ENCODE assay signal across 10 cellular contexts in the genomic region with DNA sequence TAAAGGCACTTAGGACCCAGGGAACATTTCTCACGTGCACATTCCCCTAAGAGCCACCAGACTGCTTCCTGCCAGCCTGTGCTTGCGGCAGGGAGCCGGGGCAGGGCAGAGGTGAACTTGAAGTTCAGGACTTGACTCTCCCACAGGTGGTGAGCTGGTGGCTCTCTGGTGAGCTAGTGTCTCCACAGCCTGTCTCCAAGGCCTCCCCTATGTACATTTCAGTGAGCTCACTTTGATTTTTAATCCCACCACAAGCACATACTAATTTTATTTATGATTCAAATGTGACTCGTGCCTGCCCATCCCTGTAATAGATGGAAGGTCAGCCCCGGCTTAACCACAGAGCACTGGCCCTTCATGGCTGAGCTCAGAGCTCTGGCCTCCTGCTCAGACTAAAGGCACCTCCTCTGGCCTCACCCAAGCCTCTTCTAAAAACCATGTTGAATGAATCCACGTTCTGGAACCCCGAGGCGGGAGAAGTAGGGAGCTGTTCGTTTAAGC. TPM values are rescaled to one million over a fixed set of nuclear protein-coding genes. Genes with fewer than 3 reads are reported as not detected.
A peak's percentile ranks its signal among the peaks of the same experiment; 100 is the strongest.
DNase-seq lines count a peak whose midpoint lies in the region; ATAC-seq and TF ChIP-seq lines count a peak whose summit lies in the region.
"Had no signal": no experiment of that assay in that cellular context is flagged by ENCODE, and none has a peak within 500 bp of the region (broad histone marks: within the 10 kb centered on the region; RNA-seq: fewer than 3 reads in every experiment).

No MANE protein-coding gene starts in this region.

- DNase-seq in GM23338 (ENCODE audit: low spot score) (no peak), T-helper 17 cell (no peak), left ventricle myocardium superior (no peak), sciatic nerve (ENCODE audit: low spot score) (no peak), body of pancreas (no peak), omental fat pad (ENCODE audit: low spot score) (no peak)
- DNase-seq in stimulated activated effector memory CD8-positive, alpha-beta T cell treated with anti-CD3 and anti-CD28 coated beads, Interleukin-12 subunit alpha, Interleukin-12 subunit beta, amount 100 ng/mL, for 72 hours (ENCODE audit: low spot score in 2 of 2), result no peak
- DNase-seq: colonic mucosa, NCI-H146, WERI-Rb-1 had no signal

- H3K27me3 Mint-ChIP-seq in GM23338 (ENCODE audit: insufficient read depth, low read depth, poor library complexity), result peaks cover 16% of the 10 kb centered on the region
- no peaks in the 10 kb centered on the region for H3K27me3 Mint-ChIP-seq in T-helper 17 cell

- intact Hi-C loops in left ventricle myocardium superior (cut with micrococcal nuclease), result no loop called here
- intact Hi-C loops in sciatic nerve (cut with DNase I), result no loop called here
- intact Hi-C loops in body of pancreas (cut with DNase I), result no loop called here

- no peaks in the 10 kb centered on the region; the same call in 2 of the 3 replicates for H3K9me3 Mint-ChIP-seq in GM23338
- H3K9me3 Mint-ChIP-seq in stimulated activated effector memory CD8-positive, alpha-beta T cell treated with anti-CD3 and anti-CD28 coated beads, Interleukin-12 subunit alpha, Interleukin-12 subunit beta, amount 100 ng/mL, for 72 hours, result no peaks in the 10 kb centered on the region

- H3K4me1 Mint-ChIP-seq in GM23338 (peaks cover 28% of the 10 kb centered on the region), T-helper 17 cell (peaks cover 47% of the 10 kb centered on the region)
- peaks cover 54% of the 10 kb centered on the region for H3K4me1 Mint-ChIP-seq in stimulated activated effector memory CD8-positive, alpha-beta T cell treated with anti-CD3 and anti-CD28 coated beads, Interleukin-12 subunit alpha, Interleukin-12 subunit beta, amount 100 ng/mL, for 72 hours

- H3K27me3 ChIP-seq in GM23338 (ENCODE audit: insufficient read depth) (no peaks in the 10 kb centered on the region), body of pancreas (no peaks in the 10 kb centered on the region)
- H3K27me3 ChIP-seq: colonic mucosa had no signal

- ATAC-seq in GM23338 (no peak), T-helper 17 cell (no peak), left ventricle myocardium superior (peak; percentile 17), sciatic nerve (no peak), body of pancreas (no peak), omental fat pad (ENCODE audit: low FRiP score) (no peak)
- no peak for ATAC-seq in stimulated activated effector memory CD8-positive, alpha-beta T cell treated with anti-CD3 and anti-CD28 coated beads, Interleukin-12 subunit alpha, Interleukin-12 subunit beta, amount 100 ng/mL, for 72 hours

- H3K36me3 Mint-ChIP-seq in GM23338 (ENCODE audit: low read depth), result peaks cover 35% of the 10 kb centered on the region
- H3K36me3 Mint-ChIP-seq in T-helper 17 cell (ENCODE audit: low read depth), result no peaks in the 10 kb centered on the region
- H3K36me3 Mint-ChIP-seq in stimulated activated effector memory CD8-positive, alpha-beta T cell treated with anti-CD3 and anti-CD28 coated beads, Interleukin-12 subunit alpha, Interleukin-12 subunit beta, amount 100 ng/mL, for 72 hours, result peaks cover 62% of the 10 kb centered on the region

- H3K27ac ChIP-seq in GM23338 (ENCODE audit: low read depth) (peak overlapping the region; percentile 66; the same call in 1 of the 2 replicates), body of pancreas (peak overlapping the region in 2 of 4 donors; percentile 5 to 13)
- H3K27ac ChIP-seq: colonic mucosa, WERI-Rb-1 had no signal

- H3K9me3 ChIP-seq in T-helper 17 cell (ENCODE audit: control insufficient read depth, low read length, poor library complexity, severe bottlenecking) (no peaks in the 10 kb centered on the region), body of pancreas (no peaks in the 10 kb centered on the region)
- H3K9me3 ChIP-seq: colonic mucosa had no signal

- H4K20me1 ChIP-seq in GM23338 (replicated peaks; ENCODE audit: insufficient read depth), result peaks cover 48% of the 10 kb centered on the region

- H3F3A ChIP-seq in GM23338 (replicated peaks; ENCODE audit: low read depth), result peaks cover 12% of the 10 kb centered on the region

- 72 to 81% methylated on average over 7 to 9 of the region's 9 CpGs for WGBS in body of pancreas, 2 donors

- no peak overlapping the region for H3K4me2 ChIP-seq in GM23338

- peaks cover 22% of the 10 kb centered on the region; the same call in 1 of the 2 replicates for H3K36me3 ChIP-seq in GM23338 (ENCODE audit: insufficient read depth)
- H3K36me3 ChIP-seq in body of pancreas (replicated peaks in 1 of 2; ENCODE audit: insufficient read depth in 1 of 2, low read depth in 2 of 2), result peaks cover 0 to 20% of the 10 kb centered on the region in 2 donors

- no peak overlapping the region for H3K4me3 ChIP-seq in GM23338
- H3K4me3 ChIP-seq in body of pancreas, result no peak overlapping the region
- H3K4me3 ChIP-seq: colonic mucosa had no signal

- no peak overlapping the region for H2AFZ ChIP-seq in GM23338

- peaks cover 9% of the 10 kb centered on the region; the same call in 1 of the 2 replicates for H3K4me1 ChIP-seq in GM23338 (ENCODE audit: insufficient read depth)
- peaks cover 62% of the 10 kb centered on the region for H3K4me1 ChIP-seq in body of pancreas

- peaks cover 18% of the 10 kb centered on the region for H3K79me2 ChIP-seq in GM23338 (replicated peaks; ENCODE audit: insufficient read depth)

- TF ChIP-seq CTCF in GM23338 (conservative IDR thresholded peaks at IDR 0.05; ENCODE audit: low read depth in 2 of 2), result no peak
- TF ChIP-seq CTCF in body of pancreas (IDR thresholded peaks at IDR 0.05), result no peak
- no peak for TF ChIP-seq CTCF in omental fat pad (IDR thresholded peaks at IDR 0.05)

- no peak for TF ChIP-seq POLR2A in body of pancreas (IDR thresholded peaks at IDR 0.05)

- H3K4me3 Mint-ChIP-seq in GM23338, result no peak overlapping the region
- H3K4me3 Mint-ChIP-seq in T-helper 17 cell, result peak overlapping the region; percentile 59
- H3K4me3 Mint-ChIP-seq in stimulated activated effector memory CD8-positive, alpha-beta T cell treated with anti-CD3 and anti-CD28 coated beads, Interleukin-12 subunit alpha, Interleukin-12 subunit beta, amount 100 ng/mL, for 72 hours, result no peak overlapping the region

- H3K27ac Mint-ChIP-seq in GM23338 (peak overlapping the region; percentile 38), T-helper 17 cell (peak overlapping the region; percentile 84)
- H3K27ac Mint-ChIP-seq in stimulated activated effector memory CD8-positive, alpha-beta T cell treated with anti-CD3 and anti-CD28 coated beads, Interleukin-12 subunit alpha, Interleukin-12 subunit beta, amount 100 ng/mL, for 72 hours, result peak overlapping the region; percentile 29

- H3K9me2 ChIP-seq in GM23338 (ENCODE audit: insufficient read depth), result no peaks in the 10 kb centered on the region

TF ChIP-seq in GM23338, 12 proteins besides CTCF, POLR2A, EP300 and RAD21 (continues in another document):
- no peak for TF ChIP-seq NANOG (IDR thresholded peaks at IDR 0.05; ENCODE audit: borderline replicate concordance)
- no peak for TF ChIP-seq POLR2AphosphoS5 (IDR thresholded peaks at IDR 0.05; ENCODE audit: low read depth)
- no peak for TF ChIP-seq STAT1 (IDR thresholded peaks at IDR 0.05; ENCODE audit: unreplicated experiment)

RNA-seq across cellular contexts. Expression of a gene that starts 9.2 kb away (rescaled TPM):
- 62.6 and 63.3 TPM in 2 replicates for total RNA-seq in GM23338 (2014; rRNA removed; shearing (Covaris generic))
- 19.0 and 20.5 TPM in 2 replicates for polyA plus RNA-seq in GM23338 (2016; fragmentation: Nextera tagmentation; extraction: Ambion mirVana)
- total RNA-seq in T-helper 17 cell (10 to 100 TPM; 27.8 to 89.7 TPM), left ventricle myocardium superior (22.4 TPM), sciatic nerve (40.0 TPM), body of pancreas (10 to 100 TPM in 1 of 2 donors, 1 to 10 TPM in 1; 7.5 to 10.9 TPM), omental fat pad (10 to 100 TPM; 25.9 to 52.2 (median 41.9) TPM)

Comparison
In these comparisons a context has a peak if more than half of its experiments do, and no peak if none do; other contexts are left out.
1. H3K27ac Mint-ChIP-seq: peak in every context shown above with its lines; median percentile 84 in T-helper 17 cell; 38 in GM23338; 29 in stimulated activated effector memory CD8-positive, alpha-beta T cell treated with anti-CD3 and anti-CD28 coated beads, Interleukin-12 subunit alpha, Interleukin-12 subunit beta, amount 100 ng/mL, for 72 hours.